ENCODE assay signal across 1 cellular context in the genomic region with DNA sequence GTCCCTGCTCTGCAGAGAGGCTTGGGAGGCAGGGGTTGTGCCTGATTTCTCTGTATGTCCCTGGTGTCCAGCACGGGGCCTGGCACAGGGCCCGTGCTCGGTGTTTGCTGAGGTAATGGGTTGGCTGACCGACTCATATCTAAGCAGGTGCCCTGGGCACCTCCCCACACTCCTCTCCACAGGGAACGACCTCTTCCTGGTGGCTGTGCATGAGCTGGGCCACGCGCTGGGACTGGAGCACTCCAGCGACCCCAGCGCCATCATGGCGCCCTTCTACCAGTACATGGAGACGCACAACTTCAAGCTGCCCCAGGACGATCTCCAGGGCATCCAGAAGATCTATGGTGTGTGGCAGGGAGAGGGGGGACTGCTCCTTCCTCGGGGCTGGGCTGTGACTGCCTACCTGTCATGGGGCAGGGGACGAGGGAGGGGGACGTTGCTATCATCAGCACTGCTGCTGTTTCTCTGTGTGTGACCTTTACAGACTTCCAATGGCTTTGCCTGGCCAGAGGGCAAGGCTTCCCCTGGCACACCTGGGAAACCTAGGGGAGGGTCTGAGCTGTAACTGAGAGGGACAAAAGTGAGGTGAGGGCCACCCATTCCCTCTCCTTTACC.
TF ChIP-seq lines count a peak whose summit lies in the region.

No MANE protein-coding gene starts in this region.

TF ChIP-seq in SK-N-SH treated with all-trans-retinoic acid at 6 μM for 48 hours, 23 proteins besides CTCF, POLR2A, EP300 and RAD21 (continued from another document):
- TF ChIP-seq PATZ1 (CRISPR knock-in tag; IDR thresholded peaks at IDR 0.05; ENCODE audit: borderline replicate concordance), result no peak
